12 cellular contexts compared by ENCODE assay signal in the genomic region with DNA sequence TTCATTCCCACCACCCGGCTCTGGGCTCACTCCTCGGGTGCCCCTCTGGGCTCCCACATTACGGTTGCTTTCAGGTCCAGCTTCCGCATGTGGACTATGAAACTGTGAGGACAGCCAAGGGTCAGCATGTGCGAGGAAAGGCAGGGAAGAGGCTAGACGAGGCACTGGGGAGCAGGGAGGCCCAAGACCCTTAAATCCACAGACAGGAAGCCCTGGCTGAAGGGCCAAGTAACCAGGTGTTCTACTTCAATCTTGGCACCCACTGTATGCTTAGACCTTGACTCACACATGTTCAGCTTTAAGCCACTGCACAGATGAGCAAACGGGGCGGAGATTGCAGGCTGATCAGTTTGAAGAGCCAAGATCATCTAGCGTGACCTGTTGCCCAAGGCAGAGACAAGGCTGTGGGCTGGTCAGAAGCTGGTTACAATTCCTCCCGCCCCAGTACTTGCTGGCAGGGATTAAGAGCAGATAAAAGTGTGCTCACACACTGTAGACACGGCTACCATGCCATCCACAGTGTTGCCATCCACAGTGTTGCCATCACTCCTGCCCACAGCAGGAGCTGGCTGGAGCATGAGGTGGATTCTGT. TPM values are rescaled to one million over a fixed set of nuclear protein-coding genes. Genes with fewer than 3 reads are reported as not detected.
DNase-seq lines count a peak whose midpoint lies in the region; ATAC-seq and TF ChIP-seq lines count a peak whose summit lies in the region.
"Had no signal": no experiment of that assay in that cellular context is flagged by ENCODE, and none has a peak within 500 bp of the region (broad histone marks: within the 10 kb centered on the region; RNA-seq: fewer than 3 reads in every experiment).

Gene CES4A (plus strand): TSS at position 393 of the 592 bp plus-strand sequence. CDS start 184 bp downstream, at position 577.

- no peak for TF ChIP-seq CTCF in tibial nerve (IDR thresholded peaks at IDR 0.05)

- no peak within 1 kb of the TSS for H3K4me3 Mint-ChIP-seq in activated naive CD4-positive, alpha-beta T cell treated with anti-CD3 and anti-CD28 coated beads, Interleukin-2, amount 10 ng/mL, durations not matched to agents 7 days and 5 days
- H3K4me3 Mint-ChIP-seq: central memory CD8-positive, alpha-beta T cell had no signal

- H3K27me3 ChIP-seq in adipocyte (replicated peaks; ENCODE audit: control insufficient read depth, insufficient read depth, low read length), result peaks cover 6% of the 10 kb centered on the region
- no peaks in the 10 kb centered on the region for H3K27me3 ChIP-seq in tibial nerve

- peak within 1 kb of the TSS; percentile 68 for H3K27ac Mint-ChIP-seq in activated naive CD4-positive, alpha-beta T cell treated with anti-CD3 and anti-CD28 coated beads, Interleukin-2, amount 10 ng/mL, durations not matched to agents 7 days and 5 days

- H3K27me3 Mint-ChIP-seq in activated naive CD4-positive, alpha-beta T cell treated with anti-CD3 and anti-CD28 coated beads, Interleukin-2, amount 10 ng/mL, durations not matched to agents 7 days and 5 days, result no peaks in the 10 kb centered on the region
- H3K27me3 Mint-ChIP-seq: central memory CD8-positive, alpha-beta T cell had no signal

- H3K36me3 ChIP-seq in adipocyte (ENCODE audit: control insufficient read depth, insufficient read depth, low read length, severe bottlenecking) (no peaks in the 10 kb centered on the region), tibial nerve (no peaks in the 10 kb centered on the region)

- TF ChIP-seq EP300 in tibial nerve (IDR thresholded peaks at IDR 0.05), result no peak

- H3K36me3 Mint-ChIP-seq in activated naive CD4-positive, alpha-beta T cell treated with anti-CD3 and anti-CD28 coated beads, Interleukin-2, amount 10 ng/mL, durations not matched to agents 7 days and 5 days, result peaks cover 8% of the 10 kb centered on the region

- no peak for TF ChIP-seq POLR2A in tibial nerve (IDR thresholded peaks at IDR 0.05)

- H3K9ac ChIP-seq in adipocyte (ENCODE audit: low read length), result no peak within 1 kb of the TSS

- no peak for ATAC-seq in GM18907 (IDR thresholded peaks at IDR 0.05; ENCODE audit: unreplicated experiment)
- no peak for ATAC-seq in GM21515 (IDR thresholded peaks at IDR 0.05; ENCODE audit: unreplicated experiment)

- no peaks in the 10 kb centered on the region for H3K9me3 ChIP-seq in adipocyte (ENCODE audit: control insufficient read depth, low read length)
- no peaks in the 10 kb centered on the region for H3K9me3 ChIP-seq in tibial nerve
- H3K9me3 ChIP-seq: Caco-2 had no signal

- H3K27ac ChIP-seq in tibial nerve, result peak within 1 kb of the TSS in 2 of 4 donors; percentile 31 to 48

- H3K4me1 Mint-ChIP-seq in activated naive CD4-positive, alpha-beta T cell treated with anti-CD3 and anti-CD28 coated beads, Interleukin-2, amount 10 ng/mL, durations not matched to agents 7 days and 5 days, result peaks cover 59% of the 10 kb centered on the region

- no peak for DNase-seq in activated naive CD4-positive, alpha-beta T cell treated with anti-CD3 and anti-CD28 coated beads, Interleukin-2, amount 10 ng/mL, durations not matched to agents 7 days and 5 days
- DNase-seq in activated naive CD4-positive, alpha-beta T cell treated with anti-CD3 and anti-CD28 coated beads, Interleukin-2, amount 50 U/mL, for 16 hours, result no peak
- DNase-seq in adipocyte (ENCODE audit: low read depth) (peak; percentile 62), kidney glomerular epithelial cell (lab: John Stamatoyannopoulos, UW) (peak; percentile 85), tibial nerve (ENCODE audit: low spot score in 2 of 2) (peak; percentile 25 to 41), DMS79 (lab: John Stamatoyannopoulos, UW) (no peak)
- DNase-seq: NCI-H1105; stimulated activated CD4-positive, alpha-beta T cell treated with anti-CD3 and anti-CD28 coated beads, Interleukin-4, amount 100 ng/mL, for 4 hours had no signal

- no peaks in the 10 kb centered on the region for H3K9me3 Mint-ChIP-seq in activated naive CD4-positive, alpha-beta T cell treated with anti-CD3 and anti-CD28 coated beads, Interleukin-2, amount 10 ng/mL, durations not matched to agents 7 days and 5 days
- H3K9me3 Mint-ChIP-seq: central memory CD8-positive, alpha-beta T cell had no signal

- H3K4me3 ChIP-seq in adipocyte (ENCODE audit: low read length) (no peak within 1 kb of the TSS), tibial nerve (no peak within 1 kb of the TSS)

- CTCF ChIA-PET in activated naive CD4-positive, alpha-beta T cell treated with anti-CD3 and anti-CD28 coated beads, Interleukin-2, amount 10 ng/mL, durations not matched to agents 7 days and 5 days (lab: Charles Lee), result interaction anchor here (1.0 to 1.7 kb wide), 3 partner anchors 30 to 167 kb away, joined by 3 to 6 read pairs (median 4); no protein-coding TSS in a partner anchor

- 58 to 65% methylated on average over 11 of the region's 11 CpGs for WGBS in tibial nerve, 2 donors

- H3K4me1 ChIP-seq in adipocyte (ENCODE audit: control insufficient read depth, insufficient read depth, low read length), result peaks cover 9% of the 10 kb centered on the region
- no peaks in the 10 kb centered on the region for H3K4me1 ChIP-seq in tibial nerve

RNA-seq across cellular contexts. Expression of gene CES4A, which starts in this region (rescaled TPM):
- 10 to 100 TPM; 18.6 to 24.7 (median 21.2) TPM for total RNA-seq in tibial nerve
- total RNA-seq: Caco-2 had no signal

Comparison
In these comparisons a context has a peak if more than half of its experiments do, and no peak if none do; other contexts are left out.
1. DNase-seq: peak in adipocyte (single experiment), kidney glomerular epithelial cell (single experiment) and tibial nerve (2 of 2); none in activated naive CD4-positive, alpha-beta T cell treated with anti-CD3 and anti-CD28 coated beads, Interleukin-2, amount 10 ng/mL, durations not matched to agents 7 days and 5 days (single experiment), activated naive CD4-positive, alpha-beta T cell treated with anti-CD3 and anti-CD28 coated beads, Interleukin-2, amount 50 U/mL, for 16 hours (single experiment) and DMS79 (single experiment).